ENCODE assay signal across 19 cellular contexts in genomic region chr21:38667466-38667865, GRCh38.
"Had no signal": no experiment of that assay in that cellular context is flagged by ENCODE, and none has a peak within 500 bp of the region (broad histone marks: within the 10 kb centered on the region; RNA-seq: fewer than 3 reads in every experiment).

No MANE protein-coding gene starts in this region.

- ATAC-seq: left cardiac atrium had no signal

- H3K4me3 ChIP-seq: colonic mucosa, hepatocyte, left ventricle myocardium inferior, lung, right atrium auricular region, sigmoid colon, skin epidermis had no signal

- H3K27ac ChIP-seq: colonic mucosa, hepatocyte, left ventricle myocardium inferior, neutrophil, right atrium auricular region, sigmoid colon, skin epidermis had no signal

- H3K27me3 ChIP-seq: colonic mucosa, right atrium auricular region had no signal

- H3K36me3 ChIP-seq: colonic mucosa, left ventricle myocardium inferior, neutrophil, right atrium auricular region, sigmoid colon had no signal

- H3K4me2 ChIP-seq: hepatocyte had no signal

- H3K4me1 ChIP-seq: colonic mucosa, left ventricle myocardium inferior, right atrium auricular region had no signal

- H3K9me3 ChIP-seq: colonic mucosa, left ventricle myocardium inferior, neutrophil, right atrium auricular region, sigmoid colon had no signal

- DNase-seq: colonic mucosa; effector CD4-positive, alpha-beta T cell; foreskin melanocyte; kidney; left cardiac atrium; left ventricle myocardium inferior; mesendoderm; naive B cell; nephron progenitor cell; posterior cingulate gyrus; sigmoid colon; stimulated activated CD4-positive, alpha-beta T cell treated with anti-CD3 and anti-CD28 coated beads, Interleukin-2, amount 100 ng/mL, for 48 hours; stimulated activated naive CD4-positive, alpha-beta T cell treated with Interleukin-2 at 50 U/mL for 16 hours; trophoblast cell had no signal

- H2AFZ ChIP-seq: hepatocyte had no signal
